Comparison of ENCODE assay signal across 8 cellular contexts in the genomic region with DNA sequence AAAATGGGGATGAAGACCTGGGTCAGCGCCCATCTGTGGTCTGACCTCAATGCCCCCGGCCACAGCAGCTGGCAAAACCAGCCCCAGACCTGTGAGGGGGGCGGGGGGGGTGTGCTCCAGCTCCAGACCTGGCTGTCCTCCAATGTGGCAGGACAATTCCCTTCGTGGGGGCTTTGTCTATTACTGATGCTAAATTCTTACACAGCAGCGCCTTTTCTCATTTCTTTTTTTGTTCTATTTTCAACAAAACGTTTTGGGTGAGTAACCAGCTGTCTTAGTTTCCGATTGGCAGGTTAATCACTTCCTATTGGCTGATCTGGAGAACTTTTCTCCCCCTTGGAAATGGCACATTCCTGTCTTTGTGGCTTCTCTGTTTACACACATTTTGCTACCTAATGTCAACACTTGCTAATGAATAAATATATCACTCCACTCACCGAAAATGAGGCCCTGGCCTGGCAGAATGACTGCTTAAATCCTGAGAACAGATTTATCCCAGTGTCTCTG. TPM values are rescaled to one million over a fixed set of nuclear protein-coding genes. Genes with fewer than 3 reads are reported as not detected.
DNase-seq lines count a peak whose midpoint lies in the region; ATAC-seq and TF ChIP-seq lines count a peak whose summit lies in the region.

No MANE protein-coding gene starts in this region.

- peaks cover 0 to 69% of the 10 kb centered on the region in 2 donors for H3K4me1 ChIP-seq in right atrium auricular region
- peaks cover 47% of the 10 kb centered on the region for H3K4me1 ChIP-seq in SJCRH30
- H3K4me1 ChIP-seq in right cardiac atrium (ENCODE audit: control insufficient read depth, insufficient read depth, low read length): peaks cover 26% of the 10 kb centered on the region

- H3K9me3 ChIP-seq in right atrium auricular region: no peaks in the 10 kb centered on the region
- H3K9me3 ChIP-seq in SJCRH30 (replicated peaks): no peaks in the 10 kb centered on the region
- no peaks in the 10 kb centered on the region for H3K9me3 ChIP-seq in right cardiac atrium (ENCODE audit: control insufficient read depth, low read length)

- TF ChIP-seq CTCF in right atrium auricular region (IDR thresholded peaks at IDR 0.05): no peak

- intact Hi-C loops in left cardiac atrium (cut with DNase I): loop anchor here (2.0 to 10.0 kb wide), 4 partner anchors 166 to 262 kb away; no protein-coding TSS in a partner anchor
- intact Hi-C loops in right cardiac atrium (cut with DNase I): loop anchor here (5.0 to 10.0 kb wide), 8 partner anchors 112 to 264 kb away; no protein-coding TSS in a partner anchor

- no peak for TF ChIP-seq POLR2A in GM18505 (IDR thresholded peaks at IDR 0.05; ENCODE audit: borderline replicate concordance, extremely low read depth, insufficient read depth, insufficient read length)

- ATAC-seq in left cardiac atrium: no peak
- no peak for ATAC-seq in right cardiac atrium
- no peak for ATAC-seq in GM18505 (IDR thresholded peaks at IDR 0.05; ENCODE audit: unreplicated experiment)

- H3K27me3 ChIP-seq in right atrium auricular region (no peaks in the 10 kb centered on the region), SJCRH30 (no peaks in the 10 kb centered on the region), right cardiac atrium (ENCODE audit: control insufficient read depth, insufficient read depth) (no peaks in the 10 kb centered on the region)

- WGBS in right cardiac atrium: 16% methylated on average over 8 of the region's 8 CpGs

- DNase-seq in right atrium auricular region (ENCODE audit: low spot score): no peak
- no peak for DNase-seq in left cardiac atrium
- DNase-seq in SJCRH30: peak; percentile 83 to 84
- peak in 1 of 3 donors; percentile 68 for DNase-seq in right cardiac atrium
- DNase-seq in substantia nigra (lab: John Stamatoyannopoulos, UW): peak in 4 of 49 donors; percentile 23 to 86 (median 35)
- DNase-seq in GM19240 (ENCODE audit: insufficient read length, low spot score): no peak
- no peak for DNase-seq in NCI-H187 (lab: John Stamatoyannopoulos, UW)

- H3K4me3 ChIP-seq in right atrium auricular region (peak overlapping the region; percentile 73 to 97), SJCRH30 (no peak overlapping the region), right cardiac atrium (ENCODE audit: low read length) (peak overlapping the region; percentile 63)

- H3K27ac ChIP-seq in right atrium auricular region: peak overlapping the region; percentile 98 to 99
- H3K27ac ChIP-seq in SJCRH30: peak overlapping the region; percentile 40
- H3K27ac ChIP-seq in right cardiac atrium (ENCODE audit: low read length): peak overlapping the region; percentile 76
- H3K27ac ChIP-seq in substantia nigra (ENCODE audit: low read depth, low read length, poor library complexity, severe bottlenecking): peak overlapping the region; percentile 88

- H3K36me3 ChIP-seq in right atrium auricular region: peaks cover 16% of the 10 kb centered on the region
- H3K36me3 ChIP-seq in SJCRH30: no peaks in the 10 kb centered on the region

RNA-seq across cellular contexts. Expression of a gene that starts 4.4 kb away (rescaled TPM):
- 10 to 100 TPM; 55.1 to 98.1 TPM for total RNA-seq in right atrium auricular region
- 10 to 100 TPM; 17.1 to 49.0 TPM for total RNA-seq in left cardiac atrium
- total RNA-seq in SJCRH30 (2014; rRNA removed; shearing (Covaris generic)): 3.0 and 3.2 TPM in 2 replicates
- 10 to 100 TPM; 66.3 to 97.6 (median 94.3) TPM for total RNA-seq in right cardiac atrium
- polyA plus RNA-seq in right cardiac atrium: 34.8 TPM

Comparison
In these comparisons a context has a peak if more than half of its experiments do, and no peak if none do; other contexts are left out.
1. DNase-seq: peak in SJCRH30 (2 of 2); none in right atrium auricular region (single experiment), left cardiac atrium (single experiment), GM19240 (single experiment) and NCI-H187 (0 of 2).
2. H3K27ac ChIP-seq: peak in every context shown above with its lines; median percentile 98 in right atrium auricular region; 88 in substantia nigra; 76 in right cardiac atrium; 40 in SJCRH30.